1 cellular context compared by ENCODE assay signal in genomic region chr17:15957206-15957605, GRCh38.
A peak's percentile ranks its signal among the peaks of the same experiment; 100 is the strongest.
TF ChIP-seq lines count a peak whose summit lies in the region.

No MANE protein-coding gene starts in this region.

TF ChIP-seq in HCT116, 20 proteins besides CTCF, POLR2A, EP300 and RAD21 (continued from another document):
- TF ChIP-seq, protein P1, sequence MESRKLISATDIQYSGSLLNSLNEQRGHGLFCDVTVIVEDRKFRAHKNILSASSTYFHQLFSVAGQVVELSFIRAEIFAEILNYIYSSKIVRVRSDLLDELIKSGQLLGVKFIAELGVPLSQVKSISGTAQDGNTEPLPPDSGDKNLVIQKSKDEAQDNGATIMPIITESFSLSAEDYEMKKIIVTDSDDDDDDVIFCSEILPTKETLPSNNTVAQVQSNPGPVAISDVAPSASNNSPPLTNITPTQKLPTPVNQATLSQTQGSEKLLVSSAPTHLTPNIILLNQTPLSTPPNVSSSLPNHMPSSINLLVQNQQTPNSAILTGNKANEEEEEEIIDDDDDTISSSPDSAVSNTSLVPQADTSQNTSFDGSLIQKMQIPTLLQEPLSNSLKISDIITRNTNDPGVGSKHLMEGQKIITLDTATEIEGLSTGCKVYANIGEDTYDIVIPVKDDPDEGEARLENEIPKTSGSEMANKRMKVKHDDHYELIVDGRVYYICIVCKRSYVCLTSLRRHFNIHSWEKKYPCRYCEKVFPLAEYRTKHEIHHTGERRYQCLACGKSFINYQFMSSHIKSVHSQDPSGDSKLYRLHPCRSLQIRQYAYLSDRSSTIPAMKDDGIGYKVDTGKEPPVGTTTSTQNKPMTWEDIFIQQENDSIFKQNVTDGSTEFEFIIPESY (IDR thresholded peaks at IDR 0.05; ENCODE audit: extremely low read depth, insufficient replicate concordance, low read length): no peak
- TF ChIP-seq, protein P2, sequence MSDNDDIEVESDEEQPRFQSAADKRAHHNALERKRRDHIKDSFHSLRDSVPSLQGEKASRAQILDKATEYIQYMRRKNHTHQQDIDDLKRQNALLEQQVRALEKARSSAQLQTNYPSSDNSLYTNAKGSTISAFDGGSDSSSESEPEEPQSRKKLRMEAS (IDR thresholded peaks at IDR 0.05): peak; percentile 88
- peak; percentile 90 for TF ChIP-seq JUND (IDR thresholded peaks at IDR 0.05)
- no peak for TF ChIP-seq ELF1 (IDR thresholded peaks at IDR 0.05; ENCODE audit: borderline replicate concordance, low read depth)
- TF ChIP-seq TCF7L2 (IDR thresholded peaks at IDR 0.05; ENCODE audit: borderline replicate concordance, extremely low read depth, insufficient read depth, insufficient read length): peak; percentile 81
- TF ChIP-seq, protein P3, sequence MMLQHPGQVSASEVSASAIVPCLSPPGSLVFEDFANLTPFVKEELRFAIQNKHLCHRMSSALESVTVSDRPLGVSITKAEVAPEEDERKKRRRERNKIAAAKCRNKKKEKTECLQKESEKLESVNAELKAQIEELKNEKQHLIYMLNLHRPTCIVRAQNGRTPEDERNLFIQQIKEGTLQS (IDR thresholded peaks at IDR 0.05): no peak
- TF ChIP-seq CBX3 (IDR thresholded peaks at IDR 0.05; ENCODE audit: low read depth): peak; percentile 75; the same call in 1 of the 2 replicates
- TF ChIP-seq EZH2phosphoT487 (IDR thresholded peaks at IDR 0.05; ENCODE audit: borderline replicate concordance): no peak
- TF ChIP-seq SP1 (IDR thresholded peaks at IDR 0.05; ENCODE audit: low read depth): peak; percentile 90
- TF ChIP-seq CEBPB (IDR thresholded peaks at IDR 0.05; ENCODE audit: low read depth): peak; percentile 56
- TF ChIP-seq POLR2AphosphoS5 (IDR thresholded peaks at IDR 0.05; ENCODE audit: low read depth, low read length): peak; percentile 72
